8 cellular contexts compared by ENCODE assay signal in genomic region chr6:26273673-26274595, GRCh38.
A peak's percentile ranks its signal among the peaks of the same experiment; 100 is the strongest.
DNase-seq lines count a peak whose midpoint lies in the region; ATAC-seq and TF ChIP-seq lines count a peak whose summit lies in the region.

No MANE protein-coding gene starts in this region.

- CTCF ChIA-PET in BJ (lab: Yijun Ruan, JAX): interaction anchor here (0.7 to 1.8 kb wide), 8 partner anchors 7 to 322 kb away, joined by 3 to 6 read pairs (median 4); a partner anchor contains a TSS

- no peak for DNase-seq in BJ (ENCODE audit: low read depth)
- DNase-seq in Jurkat, Clone E6-1 (ENCODE audit: low read depth, low spot score): peak; percentile 28
- DNase-seq in cardiac fibroblast (ENCODE audit: low read depth in 2 of 2): peak in 1 of 2 donors; percentile 37
- no peak for DNase-seq in head of caudate nucleus

- TF ChIP-seq CTCF in BJ (IDR thresholded peaks at IDR 0.05; ENCODE audit: insufficient read depth, low read depth, low read length): no peak
- TF ChIP-seq CTCF in cardiac fibroblast (IDR thresholded peaks at IDR 0.05; ENCODE audit: low read depth, low read length): no peak

- H3K4me3 ChIP-seq in BJ (ENCODE audit: low read depth, low read length) (peak overlapping the region; percentile 50), cardiac fibroblast (replicated peaks in 1 of 2; ENCODE audit: low read depth in 2 of 2, low read length in 2 of 2) (peak overlapping the region; percentile 53 to 65), mucosa of rectum (ENCODE audit: low read length in 2 of 2) (peak overlapping the region; percentile 72 to 84)
- peak overlapping the region; percentile 53 for H3K4me3 ChIP-seq in Jurkat, Clone E6-1 (ENCODE audit: low read length)

- H3K27ac ChIP-seq in mucosa of rectum (ENCODE audit: low read depth in 2 of 2, low read length in 2 of 2): peak overlapping the region; percentile 97

- H3K36me3 ChIP-seq in BJ (ENCODE audit: control insufficient read depth, insufficient read depth, low read length) (no peaks in the 10 kb centered on the region), mucosa of rectum (ENCODE audit: control insufficient read depth in 2 of 2, insufficient read depth in 2 of 2, low read length in 2 of 2) (no peaks in the 10 kb centered on the region)

- H3K4me1 ChIP-seq in mucosa of rectum (ENCODE audit: control insufficient read depth in 2 of 2, insufficient read depth in 2 of 2, low read length in 2 of 2): peaks cover 2 to 21% of the 10 kb centered on the region in 2 donors

- ATAC-seq in GM18498 (IDR thresholded peaks at IDR 0.05; ENCODE audit: unreplicated experiment) (no peak), GM21526 (IDR thresholded peaks at IDR 0.05; ENCODE audit: low FRiP score, unreplicated experiment) (no peak), esophagus mucosa (no peak)

- no peaks in the 10 kb centered on the region for H3K9me3 ChIP-seq in mucosa of rectum (ENCODE audit: control insufficient read depth in 2 of 2, low read length in 2 of 2)

- no peaks in the 10 kb centered on the region for H3K27me3 ChIP-seq in BJ (ENCODE audit: control insufficient read depth, insufficient read depth, low read length)
- H3K27me3 ChIP-seq in mucosa of rectum (ENCODE audit: control insufficient read depth in 2 of 2, insufficient read depth in 2 of 2, low read length in 2 of 2): no peaks in the 10 kb centered on the region

- peak overlapping the region; percentile 84 to 90 for H3K9ac ChIP-seq in mucosa of rectum (ENCODE audit: low read depth in 1 of 2, low read length in 2 of 2)

- intact Hi-C loops in head of caudate nucleus (cut with DNase I): loop anchor here (10.0 kb wide), 1 partner anchor 49 kb away; a partner anchor contains a TSS

- POLR2A ChIA-PET in BJ (lab: Charles Lee): interaction anchor here (0.6 to 3.3 kb wide), 7 partner anchors 11 to 830 kb away, joined by 3 to 41 read pairs (median 16); a partner anchor contains a TSS
